ENCODE assay signal across 1 cellular context in genomic region chr7:149882264-149883048, GRCh38.
TF ChIP-seq lines count a peak whose summit lies in the region.

No MANE protein-coding gene starts in this region.

TF ChIP-seq in SK-N-SH, 30 proteins besides CTCF, POLR2A, EP300 and RAD21 (continued from another document):
- TF ChIP-seq REST (IDR thresholded peaks at IDR 0.05; ENCODE audit: low read depth, low read length) (no peak), MXI1 (IDR thresholded peaks at IDR 0.05; ENCODE audit: low read depth, low read length) (no peak), RXRA (IDR thresholded peaks at IDR 0.05; ENCODE audit: borderline replicate concordance, low read depth) (no peak), FOXJ3 (CRISPR knock-in tag; IDR thresholded peaks at IDR 0.05) (no peak), MAX (IDR thresholded peaks at IDR 0.05; ENCODE audit: low read depth) (no peak), MEF2A (IDR thresholded peaks at IDR 0.05; ENCODE audit: borderline replicate concordance, low read depth) (no peak), USF2 (IDR thresholded peaks at IDR 0.05; ENCODE audit: borderline replicate concordance, low read depth, low read length) (no peak), TEAD4 (IDR thresholded peaks at IDR 0.05; ENCODE audit: borderline replicate concordance, insufficient read depth) (no peak)
